1 cellular context compared by ENCODE assay signal in the genomic region with DNA sequence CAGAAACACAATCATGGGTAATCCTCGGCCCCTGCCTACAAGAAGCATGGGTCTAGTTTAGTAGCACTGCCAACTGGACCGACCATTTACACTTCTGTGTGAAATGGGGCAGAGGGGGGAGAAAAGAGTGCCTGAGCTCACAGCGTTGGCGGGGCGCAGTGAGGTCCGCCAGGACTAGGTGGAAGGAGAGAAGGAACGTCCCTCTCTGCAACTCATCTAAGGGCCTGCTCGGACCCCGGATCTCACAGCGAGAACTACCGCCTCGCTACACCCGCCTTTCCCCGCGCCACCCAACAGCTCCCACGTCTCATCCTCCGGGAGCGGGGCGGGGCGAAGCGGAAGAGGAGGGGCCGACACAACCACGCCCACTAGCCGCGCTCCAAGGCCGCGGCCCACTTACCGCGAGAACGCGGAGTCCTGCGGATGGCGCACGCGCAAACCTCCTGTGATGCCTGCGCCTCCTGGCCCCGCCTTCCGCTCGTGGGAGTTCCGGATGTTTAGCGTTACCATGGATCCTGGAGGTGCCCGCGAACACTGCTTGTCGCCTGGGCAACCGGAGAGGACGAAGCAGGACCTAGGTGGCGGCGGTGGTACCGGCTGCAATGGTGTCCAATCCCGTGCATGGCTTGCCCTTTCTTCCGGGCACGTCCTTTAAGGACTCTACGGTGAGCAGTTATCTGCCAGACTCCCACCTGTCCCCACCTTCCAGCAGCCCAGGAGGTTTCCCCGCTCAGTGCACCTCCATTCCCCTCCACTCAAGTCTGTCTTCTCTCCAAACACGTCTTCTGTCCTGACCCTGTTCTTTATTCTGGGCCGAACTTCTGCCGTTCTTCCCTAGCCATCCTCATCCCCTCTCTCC.
TF ChIP-seq lines count a peak whose summit lies in the region.

A gene with protein sequence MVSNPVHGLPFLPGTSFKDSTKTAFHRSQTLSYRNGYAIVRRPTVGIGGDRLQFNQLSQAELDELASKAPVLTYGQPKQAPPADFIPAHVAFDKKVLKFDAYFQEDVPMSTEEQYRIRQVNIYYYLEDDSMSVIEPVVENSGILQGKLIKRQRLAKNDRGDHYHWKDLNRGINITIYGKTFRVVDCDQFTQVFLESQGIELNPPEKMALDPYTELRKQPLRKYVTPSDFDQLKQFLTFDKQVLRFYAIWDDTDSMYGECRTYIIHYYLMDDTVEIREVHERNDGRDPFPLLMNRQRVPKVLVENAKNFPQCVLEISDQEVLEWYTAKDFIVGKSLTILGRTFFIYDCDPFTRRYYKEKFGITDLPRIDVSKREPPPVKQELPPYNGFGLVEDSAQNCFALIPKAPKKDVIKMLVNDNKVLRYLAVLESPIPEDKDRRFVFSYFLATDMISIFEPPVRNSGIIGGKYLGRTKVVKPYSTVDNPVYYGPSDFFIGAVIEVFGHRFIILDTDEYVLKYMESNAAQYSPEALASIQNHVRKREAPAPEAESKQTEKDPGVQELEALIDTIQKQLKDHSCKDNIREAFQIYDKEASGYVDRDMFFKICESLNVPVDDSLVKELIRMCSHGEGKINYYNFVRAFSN (plus strand): TSS at position 534 of the 859 bp plus-strand sequence. CDS start 69 bp downstream, at position 603.

TF ChIP-seq in HepG2, 621 proteins besides CTCF, POLR2A, EP300 and RAD21 (continued from another document and continues in another):
- TF ChIP-seq, protein P1, sequence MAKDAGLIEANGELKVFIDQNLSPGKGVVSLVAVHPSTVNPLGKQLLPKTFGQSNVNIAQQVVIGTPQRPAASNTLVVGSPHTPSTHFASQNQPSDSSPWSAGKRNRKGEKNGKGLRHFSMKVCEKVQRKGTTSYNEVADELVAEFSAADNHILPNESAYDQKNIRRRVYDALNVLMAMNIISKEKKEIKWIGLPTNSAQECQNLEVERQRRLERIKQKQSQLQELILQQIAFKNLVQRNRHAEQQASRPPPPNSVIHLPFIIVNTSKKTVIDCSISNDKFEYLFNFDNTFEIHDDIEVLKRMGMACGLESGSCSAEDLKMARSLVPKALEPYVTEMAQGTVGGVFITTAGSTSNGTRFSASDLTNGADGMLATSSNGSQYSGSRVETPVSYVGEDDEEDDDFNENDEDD (CRISPR knock-in tag; IDR thresholded peaks at IDR 0.05; ENCODE audit: borderline replicate concordance) = peak; percentile 86; the same call in 1 of the 2 replicates
- no peak for TF ChIP-seq PRMT3 (CRISPR knock-in tag; IDR thresholded peaks at IDR 0.05; ENCODE audit: borderline replicate concordance, low read depth)
- TF ChIP-seq ZNF280B (CRISPR knock-in tag; IDR thresholded peaks at IDR 0.05; ENCODE audit: borderline replicate concordance) = peak; percentile 80; the same call in 1 of the 2 replicates
- peak; percentile 62; the same call in 1 of the 2 replicates for TF ChIP-seq HBP1 (CRISPR knock-in tag; IDR thresholded peaks at IDR 0.05; ENCODE audit: low read depth)
- peak; percentile 92; the same call in 1 of the 2 replicates for TF ChIP-seq KLF6 (CRISPR knock-in tag; IDR thresholded peaks at IDR 0.05)
- no peak for TF ChIP-seq ZBTB14 (CRISPR knock-in tag; IDR thresholded peaks at IDR 0.05)
- no peak; the same call in 1 of the 2 replicates for TF ChIP-seq IRX3 (CRISPR knock-in tag; IDR thresholded peaks at IDR 0.05; ENCODE audit: borderline replicate concordance, low read depth)
- TF ChIP-seq, protein P2, sequence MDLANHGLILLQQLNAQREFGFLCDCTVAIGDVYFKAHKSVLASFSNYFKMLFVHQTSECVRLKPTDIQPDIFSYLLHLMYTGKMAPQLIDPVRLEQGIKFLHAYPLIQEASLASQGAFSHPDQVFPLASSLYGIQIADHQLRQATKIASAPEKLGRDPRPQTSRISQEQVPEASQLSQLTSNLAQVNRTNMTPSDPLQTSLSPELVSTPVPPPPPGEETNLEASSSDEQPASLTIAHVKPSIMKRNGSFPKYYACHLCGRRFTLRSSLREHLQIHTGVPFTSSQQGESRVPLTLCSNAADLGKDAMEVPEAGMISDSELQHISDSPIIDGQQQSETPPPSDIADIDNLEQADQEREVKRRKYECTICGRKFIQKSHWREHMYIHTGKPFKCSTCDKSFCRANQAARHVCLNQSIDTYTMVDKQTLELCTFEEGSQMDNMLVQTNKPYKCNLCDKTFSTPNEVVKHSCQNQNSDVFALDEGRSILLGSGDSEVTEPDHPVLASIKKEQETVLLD (CRISPR knock-in tag; IDR thresholded peaks at IDR 0.05; ENCODE audit: low read depth) = 0 out of 2 replicates have a peak, but pooled peaks have one; percentile 59
- TF ChIP-seq MAFK (conservative IDR thresholded peaks at IDR 0.05 in 1 of 2, IDR thresholded peaks at IDR 0.05 in 1 of 2; ENCODE audit: low read length in 2 of 2) = no peak
- 0 out of 2 replicates have a peak, but pooled peaks have one; percentile 43 for TF ChIP-seq ZNF724P (CRISPR knock-in tag; IDR thresholded peaks at IDR 0.05; ENCODE audit: borderline replicate concordance)
- peak; percentile 51; the same call in 1 of the 2 replicates for TF ChIP-seq BORCS8-MEF2B (CRISPR knock-in tag; IDR thresholded peaks at IDR 0.05)
- TF ChIP-seq KLF12 (CRISPR knock-in tag; IDR thresholded peaks at IDR 0.05; ENCODE audit: borderline replicate concordance) = peak; percentile 77; the same call in 1 of the 2 replicates
- TF ChIP-seq CENPX (CRISPR knock-in tag; IDR thresholded peaks at IDR 0.05) = no peak
- no peak for TF ChIP-seq HOXA7 (CRISPR knock-in tag; IDR thresholded peaks at IDR 0.05)
- TF ChIP-seq, protein P3, sequence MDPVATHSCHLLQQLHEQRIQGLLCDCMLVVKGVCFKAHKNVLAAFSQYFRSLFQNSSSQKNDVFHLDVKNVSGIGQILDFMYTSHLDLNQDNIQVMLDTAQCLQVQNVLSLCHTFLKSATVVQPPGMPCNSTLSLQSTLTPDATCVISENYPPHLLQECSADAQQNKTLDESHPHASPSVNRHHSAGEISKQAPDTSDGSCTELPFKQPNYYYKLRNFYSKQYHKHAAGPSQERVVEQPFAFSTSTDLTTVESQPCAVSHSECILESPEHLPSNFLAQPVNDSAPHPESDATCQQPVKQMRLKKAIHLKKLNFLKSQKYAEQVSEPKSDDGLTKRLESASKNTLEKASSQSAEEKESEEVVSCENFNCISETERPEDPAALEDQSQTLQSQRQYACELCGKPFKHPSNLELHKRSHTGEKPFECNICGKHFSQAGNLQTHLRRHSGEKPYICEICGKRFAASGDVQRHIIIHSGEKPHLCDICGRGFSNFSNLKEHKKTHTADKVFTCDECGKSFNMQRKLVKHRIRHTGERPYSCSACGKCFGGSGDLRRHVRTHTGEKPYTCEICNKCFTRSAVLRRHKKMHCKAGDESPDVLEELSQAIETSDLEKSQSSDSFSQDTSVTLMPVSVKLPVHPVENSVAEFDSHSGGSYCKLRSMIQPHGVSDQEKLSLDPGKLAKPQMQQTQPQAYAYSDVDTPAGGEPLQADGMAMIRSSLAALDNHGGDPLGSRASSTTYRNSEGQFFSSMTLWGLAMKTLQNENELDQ (CRISPR knock-in tag; IDR thresholded peaks at IDR 0.05; ENCODE audit: borderline replicate concordance) = no peak; the same call in 1 of the 2 replicates
- TF ChIP-seq HNRNPUL1 (IDR thresholded peaks at IDR 0.05; ENCODE audit: low read depth, low read length) = no peak
- TF ChIP-seq ZFP36L2 (CRISPR knock-in tag; IDR thresholded peaks at IDR 0.05) = no peak
- TF ChIP-seq RCOR2 (CRISPR knock-in tag; IDR thresholded peaks at IDR 0.05) = no peak
- peak; percentile 77; the same call in 1 of the 2 replicates for TF ChIP-seq ZNF704 (CRISPR knock-in tag; IDR thresholded peaks at IDR 0.05; ENCODE audit: borderline replicate concordance)
- TF ChIP-seq IKZF4 (CRISPR knock-in tag; IDR thresholded peaks at IDR 0.05; ENCODE audit: borderline replicate concordance, low read depth, not compliant biosample characterization) = no peak
- no peak for TF ChIP-seq TRIM22 (IDR thresholded peaks at IDR 0.05)
- TF ChIP-seq SRSF1 (optimal IDR thresholded peaks at IDR 0.05; ENCODE audit: low read depth, low read length) = peak; percentile 38
- TF ChIP-seq RNF2 (conservative IDR thresholded peaks at IDR 0.05; ENCODE audit: low read depth) = no peak
- TF ChIP-seq ZNF260 (CRISPR knock-in tag; IDR thresholded peaks at IDR 0.05; ENCODE audit: borderline replicate concordance, low read depth) = no peak; the same call in 1 of the 2 replicates
- peak; percentile 72; the same call in 1 of the 2 replicates for TF ChIP-seq ZNF619 (CRISPR knock-in tag; IDR thresholded peaks at IDR 0.05)
- TF ChIP-seq JUNB (CRISPR knock-in tag; IDR thresholded peaks at IDR 0.05; ENCODE audit: borderline replicate concordance) = no peak
- TF ChIP-seq SNRNP70 (IDR thresholded peaks at IDR 0.05; ENCODE audit: low read depth, low read length) = no peak
- TF ChIP-seq ZNF549 (CRISPR knock-in tag; IDR thresholded peaks at IDR 0.05) = no peak
- TF ChIP-seq BCL3 (CRISPR knock-in tag; IDR thresholded peaks at IDR 0.05) = peak; percentile 30
- TF ChIP-seq, protein P4, sequence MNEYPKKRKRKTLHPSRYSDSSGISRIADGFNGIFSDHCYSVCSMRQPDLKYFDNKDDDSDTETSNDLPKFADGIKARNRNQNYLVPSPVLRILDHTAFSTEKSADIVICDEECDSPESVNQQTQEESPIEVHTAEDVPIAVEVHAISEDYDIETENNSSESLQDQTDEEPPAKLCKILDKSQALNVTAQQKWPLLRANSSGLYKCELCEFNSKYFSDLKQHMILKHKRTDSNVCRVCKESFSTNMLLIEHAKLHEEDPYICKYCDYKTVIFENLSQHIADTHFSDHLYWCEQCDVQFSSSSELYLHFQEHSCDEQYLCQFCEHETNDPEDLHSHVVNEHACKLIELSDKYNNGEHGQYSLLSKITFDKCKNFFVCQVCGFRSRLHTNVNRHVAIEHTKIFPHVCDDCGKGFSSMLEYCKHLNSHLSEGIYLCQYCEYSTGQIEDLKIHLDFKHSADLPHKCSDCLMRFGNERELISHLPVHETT (CRISPR knock-in tag; conservative IDR thresholded peaks at IDR 0.05) = 0 out of 2 replicates have a peak, but pooled peaks have one; percentile 80
- TF ChIP-seq KAT2B (IDR thresholded peaks at IDR 0.05; ENCODE audit: borderline replicate concordance, low read depth, low read length) = no peak
- TF ChIP-seq ZC3H4 (CRISPR knock-in tag; IDR thresholded peaks at IDR 0.05; ENCODE audit: borderline replicate concordance) = no peak
- no peak for TF ChIP-seq HNRNPK (IDR thresholded peaks at IDR 0.05; ENCODE audit: low read depth, low read length, poor library complexity, severe bottlenecking)
- no peak; the same call in 1 of the 2 replicates for TF ChIP-seq EHMT2 (IDR thresholded peaks at IDR 0.05; ENCODE audit: borderline replicate concordance, low read depth, low read length)
- TF ChIP-seq MYC (CRISPR knock-in tag; IDR thresholded peaks at IDR 0.05; ENCODE audit: borderline replicate concordance) = peak; percentile 89; the same call in 1 of the 2 replicates
- no peak for TF ChIP-seq ZNF879 (CRISPR knock-in tag; IDR thresholded peaks at IDR 0.05)
- TF ChIP-seq TEAD2 (CRISPR knock-in tag; IDR thresholded peaks at IDR 0.05) = no peak
